Comparison of ENCODE assay signal across 12 cellular contexts in the genomic region with DNA sequence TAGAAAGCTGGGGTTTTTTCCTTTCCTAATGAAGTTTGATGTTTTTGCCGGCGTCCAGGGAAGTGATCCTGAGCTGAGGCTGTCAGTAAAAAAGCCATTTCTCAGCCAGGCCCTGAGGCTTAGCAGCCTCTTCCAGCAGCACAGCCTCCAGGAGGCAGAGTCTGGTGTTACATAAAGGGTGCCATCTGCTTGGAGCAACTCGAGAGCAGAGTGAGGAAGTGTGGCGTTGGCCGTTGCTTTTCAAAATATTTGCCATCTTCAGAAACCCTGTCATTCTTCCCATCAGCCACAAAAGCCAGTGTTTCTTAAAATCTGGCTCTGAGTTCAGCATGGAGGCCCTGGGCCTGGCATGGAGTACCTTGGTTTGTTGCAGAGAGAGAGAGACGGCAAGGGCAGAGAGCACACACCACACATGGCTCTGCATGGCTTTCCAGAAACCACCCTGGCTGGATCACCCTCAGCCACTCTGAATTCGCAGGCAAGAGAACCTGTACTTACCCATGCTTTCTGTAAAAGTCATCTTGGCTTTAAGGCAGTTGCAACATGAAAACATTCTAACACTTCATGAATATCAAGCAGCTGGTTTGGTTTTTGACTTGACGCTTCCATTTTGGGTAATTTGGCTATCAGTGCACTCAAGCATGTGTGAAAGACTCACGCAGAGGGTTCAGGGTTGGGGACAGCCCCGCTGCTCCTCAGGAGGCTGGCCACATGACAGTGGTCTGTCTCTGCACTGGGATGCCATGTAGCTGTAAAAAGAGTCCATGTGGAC.
DNase-seq lines count a peak whose midpoint lies in the region; ATAC-seq lines count a peak whose summit lies in the region.
"Had no signal": no experiment of that assay in that cellular context is flagged by ENCODE, and none has a peak within 500 bp of the region (broad histone marks: within the 10 kb centered on the region; RNA-seq: fewer than 3 reads in every experiment).

No MANE protein-coding gene starts in this region.

- no peak for DNase-seq in stimulated activated naive CD8-positive, alpha-beta T cell treated with anti-CD3 and anti-CD28 coated beads, Interleukin-15, Interleukin-2, amounts not matched to agents 100 U/mL and 50 U/mL, for 24 hours
- DNase-seq in stimulated activated naive CD8-positive, alpha-beta T cell treated with anti-CD3 and anti-CD28 coated beads, Interleukin-15, amount 100 ng/mL, for 72 hours: no peak
- no peak for DNase-seq in NCI-H2227 (lab: John Stamatoyannopoulos, UW; ENCODE audit: unreplicated experiment)
- DNase-seq in DMS53 treated with DMSO at 0.1 percent for 48 hours (lab: John Stamatoyannopoulos, UW; ENCODE audit: unreplicated experiment): no peak
- DNase-seq in NCI-H1930 (lab: John Stamatoyannopoulos, UW): no peak
- DNase-seq: BE2C; hypothalamus; stimulated activated CD4-positive, alpha-beta T cell treated with anti-CD3 and anti-CD28 coated beads, Interleukin-4, amount 100 ng/mL, for 4 hours had no signal

- no peaks in the 10 kb centered on the region for H3K9me3 Mint-ChIP-seq in stimulated activated naive CD8-positive, alpha-beta T cell treated with anti-CD3 and anti-CD28 coated beads, Interleukin-15, amount 100 ng/mL, for 72 hours
- H3K9me3 Mint-ChIP-seq: activated naive CD4-positive, alpha-beta T cell treated with anti-CD3 and anti-CD28 coated beads, Interleukin-2, amount 50 U/mL, for 24 hours had no signal

- ATAC-seq in stimulated activated naive CD8-positive, alpha-beta T cell treated with anti-CD3 and anti-CD28 coated beads, Interleukin-15, Interleukin-2, amounts not matched to agents 100 U/mL and 50 U/mL, for 24 hours: peak; percentile 47
- ATAC-seq in stimulated activated naive CD8-positive, alpha-beta T cell treated with anti-CD3 and anti-CD28 coated beads, Interleukin-15, amount 100 ng/mL, for 72 hours: no peak
- peak; percentile 89 for ATAC-seq in HG02610 (IDR thresholded peaks at IDR 0.05; ENCODE audit: unreplicated experiment)
- peak; percentile 75 for ATAC-seq in HG03571 (IDR thresholded peaks at IDR 0.05; ENCODE audit: unreplicated experiment)
- no peak for ATAC-seq in GM18517 (IDR thresholded peaks at IDR 0.05; ENCODE audit: unreplicated experiment)

- peak overlapping the region in 1 of 2 donors; percentile 57 for H3K27ac Mint-ChIP-seq in stimulated activated naive CD8-positive, alpha-beta T cell treated with anti-CD3 and anti-CD28 coated beads, Interleukin-15, amount 100 ng/mL, for 72 hours
- H3K27ac Mint-ChIP-seq: activated naive CD4-positive, alpha-beta T cell treated with anti-CD3 and anti-CD28 coated beads, Interleukin-2, amount 50 U/mL, for 24 hours had no signal

- H3K4me3 Mint-ChIP-seq in stimulated activated naive CD8-positive, alpha-beta T cell treated with anti-CD3 and anti-CD28 coated beads, Interleukin-15, amount 100 ng/mL, for 72 hours: no peak overlapping the region
- H3K4me3 Mint-ChIP-seq: activated naive CD4-positive, alpha-beta T cell treated with anti-CD3 and anti-CD28 coated beads, Interleukin-2, amount 50 U/mL, for 24 hours had no signal

- H3K27me3 Mint-ChIP-seq in stimulated activated naive CD8-positive, alpha-beta T cell treated with anti-CD3 and anti-CD28 coated beads, Interleukin-15, amount 100 ng/mL, for 72 hours: no peaks in the 10 kb centered on the region
- H3K27me3 Mint-ChIP-seq: activated naive CD4-positive, alpha-beta T cell treated with anti-CD3 and anti-CD28 coated beads, Interleukin-2, amount 50 U/mL, for 24 hours had no signal

- H3K4me1 Mint-ChIP-seq in stimulated activated naive CD8-positive, alpha-beta T cell treated with anti-CD3 and anti-CD28 coated beads, Interleukin-15, amount 100 ng/mL, for 72 hours: peaks cover 40% of the 10 kb centered on the region

Comparison
In these comparisons a context has a peak if more than half of its experiments do, and no peak if none do; other contexts are left out.
1. ATAC-seq: peak in stimulated activated naive CD8-positive, alpha-beta T cell treated with anti-CD3 and anti-CD28 coated beads, Interleukin-15, Interleukin-2, amounts not matched to agents 100 U/mL and 50 U/mL, for 24 hours (single experiment), HG02610 (single experiment) and HG03571 (single experiment); none in stimulated activated naive CD8-positive, alpha-beta T cell treated with anti-CD3 and anti-CD28 coated beads, Interleukin-15, amount 100 ng/mL, for 72 hours (single experiment) and GM18517 (single experiment).